Comparison of ENCODE assay signal across 8 cellular contexts in the genomic region with DNA sequence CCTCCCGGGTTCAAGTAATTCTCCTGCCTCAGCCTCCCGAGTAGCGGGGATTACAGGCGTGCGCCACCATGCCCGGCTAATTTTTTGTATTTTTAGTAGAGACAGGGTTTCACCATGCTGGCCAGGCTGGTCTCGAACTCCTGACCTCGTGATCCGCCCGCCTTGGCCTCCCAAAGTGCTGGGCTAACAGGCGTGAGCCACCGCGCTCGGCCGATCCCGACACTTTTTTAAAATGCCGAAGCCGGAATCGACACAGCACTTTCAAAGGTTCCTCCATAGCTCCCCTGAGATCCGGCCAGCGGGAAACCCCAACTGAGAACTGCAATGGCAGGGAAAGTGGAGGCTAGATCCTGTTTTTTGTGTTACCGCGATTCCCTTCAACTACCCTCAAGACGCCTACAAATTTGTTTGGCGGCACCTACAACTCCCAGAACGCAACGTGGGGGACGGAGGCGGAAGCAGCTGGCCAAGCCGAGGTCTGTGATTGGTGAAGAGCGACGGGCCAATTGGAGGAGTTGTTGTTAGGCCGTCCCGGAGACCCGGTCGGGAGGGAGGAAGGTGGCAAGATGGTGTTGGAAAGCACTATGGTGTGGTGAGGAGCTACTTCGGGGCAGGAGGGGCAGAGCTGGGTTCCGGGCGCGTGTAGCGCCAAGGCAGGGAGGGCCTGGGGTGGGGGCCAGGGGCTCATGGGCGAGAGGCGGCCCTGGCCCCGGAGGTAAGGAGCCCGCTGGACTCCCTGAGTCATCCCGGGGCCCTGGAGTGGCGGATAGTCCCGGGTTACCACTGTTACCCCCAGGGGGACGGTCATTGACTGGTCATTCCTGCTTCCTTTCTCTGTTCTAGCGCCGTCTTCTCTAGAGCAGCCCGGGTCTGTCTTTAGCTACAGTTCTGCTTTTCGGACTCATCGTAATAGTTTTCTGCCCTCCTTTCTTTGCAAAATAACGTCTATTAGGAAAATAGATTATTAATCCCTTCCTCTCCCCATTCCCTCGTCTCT. TPM values are rescaled to one million over a fixed set of nuclear protein-coding genes. Genes with fewer than 3 reads are reported as not detected.
DNase-seq lines count a peak whose midpoint lies in the region; ATAC-seq and TF ChIP-seq lines count a peak whose summit lies in the region.

A gene (plus strand): TSS at position 518 of the 997 bp plus-strand sequence. CDS start 49 bp downstream, at position 567.

- peaks cover 4% of the 10 kb centered on the region for H3K4me1 ChIP-seq in OCI-LY7 (ENCODE audit: insufficient read depth, low read length, poor library complexity, severe bottlenecking)

- no peak for TF ChIP-seq CTCF in OCI-LY7 (conservative IDR thresholded peaks at IDR 0.05; ENCODE audit: low read length)

- CTCF ChIA-PET in OCI-LY7 (lab: Charles Lee; ENCODE audit: unreplicated experiment): interaction anchor here (0.6 kb wide), 3 partner anchors 8 to 1370 kb away, joined by 4 to 6 read pairs (median 6); no protein-coding TSS in a partner anchor

- peak within 1 kb of the TSS; percentile 58; the same call in 1 of the 2 replicates for H2AFZ ChIP-seq in OCI-LY7 (ENCODE audit: low read length)

- H3K9me2 ChIP-seq in OCI-LY7 (ENCODE audit: insufficient read depth, low read length): no peaks in the 10 kb centered on the region

- BruUV-seq in OCI-LY7 (replicated peaks; lab: Mats Ljungman, UMichigan): no TSS peak

- POLR2A ChIA-PET in OCI-LY7 (lab: Charles Lee): interaction anchor here (0.6 to 1.7 kb wide), 13 partner anchors 9 to 131 kb away, joined by 3 to 9 read pairs (median 6); a partner anchor contains a TSS

- peak; percentile 99 for DNase-seq in D341Med (ENCODE audit: low spot score)
- DNase-seq in HuH-7.5 (ENCODE audit: low spot score): peak; percentile 97
- DNase-seq in OCI-LY7 (ENCODE audit: low spot score): peak; percentile 97
- peak; percentile 84 for DNase-seq in activated T-cell treated with anti-CD3 and anti-CD28 coated beads for 1 hour (ENCODE audit: low read depth)
- DNase-seq in epidermal melanocyte (ENCODE audit: insufficient read length, low spot score): peak; percentile 98
- peak; percentile 97 for DNase-seq in middle frontal gyrus (ENCODE audit: extremely low spot score, low spot score)
- DNase-seq in stimulated activated CD8-positive, alpha-beta memory T cell treated with anti-CD3 and anti-CD28 coated beads, Interleukin-2, amount 100 ng/mL, for 48 hours (ENCODE audit: low read depth in 2 of 2): peak; percentile 85 to 90

- peak within 1 kb of the TSS; percentile 45 for H3K27ac ChIP-seq in OCI-LY7 (ENCODE audit: low read depth, low read length, poor library complexity, severe bottlenecking)

- H4K20me1 ChIP-seq in OCI-LY7 (ENCODE audit: insufficient read depth, low read length): no peaks in the 10 kb centered on the region

- H3K36me3 ChIP-seq in OCI-LY7 (ENCODE audit: insufficient read depth, low read length): peaks cover 11% of the 10 kb centered on the region

- peaks cover 43% of the 10 kb centered on the region for H3K79me2 ChIP-seq in OCI-LY7 (ENCODE audit: insufficient read depth, low read depth, low read length)

- peak within 1 kb of the TSS; percentile 82 for H3K4me2 ChIP-seq in OCI-LY7 (ENCODE audit: low read length)

- no peaks in the 10 kb centered on the region for H3K9me3 ChIP-seq in OCI-LY7 (ENCODE audit: low read length)

- intact Hi-C loops in OCI-LY7 (cut with micrococcal nuclease; ENCODE audit: unreplicated experiment): loop anchor here (1.0 kb wide), 1 partner anchor 27 kb away; no protein-coding TSS in a partner anchor

- ATAC-seq in GM21515 (IDR thresholded peaks at IDR 0.05; ENCODE audit: unreplicated experiment): peak; percentile 87

- H3K4me3 ChIP-seq in OCI-LY7 (ENCODE audit: low read depth, low read length, poor library complexity, severe bottlenecking): peak within 1 kb of the TSS; percentile 90

RNA-seq across cellular contexts. Expression of the gene that starts here (rescaled TPM):
- total RNA-seq in OCI-LY7 (2014; rRNA removed; shearing (Covaris generic)): 118 and 134 TPM in 2 replicates
- total RNA-seq in OCI-LY7 (2022): 137 and 150 TPM in 2 replicates

Comparison
In these comparisons a context has a peak if more than half of its experiments do, and no peak if none do; other contexts are left out.
1. Peak in every context shown above with its lines: DNase-seq, ATAC-seq, H3K4me3 ChIP-seq and H3K27ac ChIP-seq.